In the genomic region with DNA sequence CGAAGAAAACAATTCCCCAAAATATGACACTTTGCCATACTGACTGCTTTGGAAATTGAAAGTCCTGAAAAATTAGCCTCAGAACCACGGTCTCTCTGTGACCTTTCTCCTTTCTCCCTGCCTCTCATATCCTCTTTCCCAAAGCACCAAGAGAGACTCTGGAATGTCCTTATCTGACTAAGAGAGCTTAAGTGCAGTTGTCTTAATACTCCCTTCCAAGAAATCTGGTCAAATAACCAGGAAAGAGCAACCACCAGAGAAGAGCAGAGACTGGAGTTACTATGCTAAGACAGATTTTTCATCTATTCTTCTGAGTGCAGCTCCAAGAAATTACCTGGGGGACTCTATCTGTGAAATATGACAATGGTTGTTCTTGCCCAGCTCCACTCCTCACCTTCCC, we compare ENCODE assay signal across 1 cellular context.
TF ChIP-seq lines count a peak whose summit lies in the region.

No MANE protein-coding gene starts in this region.

TF ChIP-seq in GM12891, 5 proteins besides CTCF, POLR2A, EP300 and RAD21:
- no peak for TF ChIP-seq SPI1 (IDR thresholded peaks at IDR 0.05; ENCODE audit: low read depth, low read length)
- no peak for TF ChIP-seq PAX5 (IDR thresholded peaks at IDR 0.05; ENCODE audit: insufficient read depth, low read length, severe bottlenecking)
- TF ChIP-seq POLR2AphosphoS5 (IDR thresholded peaks at IDR 0.05; ENCODE audit: low read depth, low read length) = no peak
- TF ChIP-seq TAF1 (IDR thresholded peaks at IDR 0.05; ENCODE audit: low read depth, low read length) = no peak
- no peak for TF ChIP-seq POU2F2 (IDR thresholded peaks at IDR 0.05; ENCODE audit: low read depth, low read length)
